In the genomic region with DNA sequence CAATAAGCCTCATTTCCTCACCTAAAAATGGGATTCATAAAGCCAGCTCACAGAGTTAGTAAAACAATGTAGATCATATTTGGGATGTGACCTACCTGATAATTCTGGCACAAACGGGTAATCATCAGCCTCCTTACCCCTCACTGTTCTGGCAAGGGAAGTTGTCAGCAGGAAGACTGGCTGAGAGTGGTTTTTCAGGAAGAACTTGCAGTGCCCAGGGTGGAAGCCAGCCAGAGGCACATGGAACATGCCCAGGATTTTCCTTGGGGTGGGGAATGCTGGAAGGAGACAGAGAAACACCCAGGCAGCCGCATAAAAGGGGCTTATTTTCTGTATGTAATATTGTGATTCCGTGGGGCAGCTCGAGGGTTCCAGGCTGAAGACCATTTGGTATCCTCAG, we compare ENCODE assay signal across 22 cellular contexts. TPM values are rescaled to one million over a fixed set of nuclear protein-coding genes. Genes with fewer than 3 reads are reported as not detected.
DNase-seq lines count a peak whose midpoint lies in the region; ATAC-seq and TF ChIP-seq lines count a peak whose summit lies in the region.
"Had no signal": no experiment of that assay in that cellular context is flagged by ENCODE, and none has a peak within 500 bp of the region (broad histone marks: within the 10 kb centered on the region; RNA-seq: fewer than 3 reads in every experiment).

No MANE protein-coding gene starts in this region.

- no peak for TF ChIP-seq EP300 in ovary (IDR thresholded peaks at IDR 0.05)

- no peaks in the 10 kb centered on the region for H3K9me3 ChIP-seq in breast epithelium
- no peaks in the 10 kb centered on the region for H3K9me3 ChIP-seq in esophagus squamous epithelium
- no peaks in the 10 kb centered on the region for H3K9me3 ChIP-seq in tibial artery
- no peaks in the 10 kb centered on the region for H3K9me3 ChIP-seq in ovary
- no peaks in the 10 kb centered on the region for H3K9me3 ChIP-seq in OCI-LY7 (ENCODE audit: low read length)
- H3K9me3 ChIP-seq: adrenal gland, heart left ventricle, uterus had no signal

- no peaks in the 10 kb centered on the region for H3K79me2 ChIP-seq in OCI-LY7 (ENCODE audit: insufficient read depth, low read depth, low read length)

- H3K27me3 Mint-ChIP-seq in MCF 10A (ENCODE audit: insufficient read depth, unreplicated experiment) = no peaks in the 10 kb centered on the region

- H3K27ac Mint-ChIP-seq in MCF 10A (ENCODE audit: low read depth, unreplicated experiment) = no peak overlapping the region
- H3K27ac Mint-ChIP-seq: HFFc6, progenitor cell of endocrine pancreas had no signal

- no peaks in the 10 kb centered on the region for H3K9me2 ChIP-seq in OCI-LY7 (ENCODE audit: insufficient read depth, low read length)

- WGBS in esophagus squamous epithelium, 2 donors = 46 to 54% methylated on average over 3 to 4 of the region's 4 CpGs
- 74 to 81% (median 75%) methylated on average over 4 of the region's 4 CpGs for WGBS in ovary, 3 donors

- H3K36me3 ChIP-seq in breast epithelium = no peaks in the 10 kb centered on the region
- H3K36me3 ChIP-seq in esophagus squamous epithelium = no peaks in the 10 kb centered on the region
- H3K36me3 ChIP-seq in tibial artery = no peaks in the 10 kb centered on the region
- no peaks in the 10 kb centered on the region for H3K36me3 ChIP-seq in ovary
- H3K36me3 ChIP-seq in OCI-LY7 (ENCODE audit: insufficient read depth, low read length) = no peaks in the 10 kb centered on the region
- H3K36me3 ChIP-seq: adrenal gland, heart left ventricle, uterus, WERI-Rb-1 had no signal

- no peak for TF ChIP-seq CTCF in breast epithelium (IDR thresholded peaks at IDR 0.05)
- TF ChIP-seq CTCF in MCF 10A (IDR thresholded peaks at IDR 0.05; ENCODE audit: unreplicated experiment) = no peak
- TF ChIP-seq CTCF in esophagus squamous epithelium (IDR thresholded peaks at IDR 0.05) = no peak
- TF ChIP-seq CTCF in tibial artery (IDR thresholded peaks at IDR 0.05) = no peak
- TF ChIP-seq CTCF in ovary (IDR thresholded peaks at IDR 0.05) = no peak
- TF ChIP-seq CTCF in OCI-LY7 (conservative IDR thresholded peaks at IDR 0.05; ENCODE audit: low read length) = no peak

- TF ChIP-seq POLR2A in breast epithelium (IDR thresholded peaks at IDR 0.05) (no peak), esophagus squamous epithelium (IDR thresholded peaks at IDR 0.05) (no peak), ovary (IDR thresholded peaks at IDR 0.05) (no peak)

- CTCF ChIA-PET in MCF 10A (lab: Yijun Ruan, JAX) = interaction anchor here (0.5 to 1.2 kb wide), 4 partner anchors 9 to 247 kb away, joined by 3 to 4 read pairs (median 4); no protein-coding TSS in a partner anchor
- CTCF ChIA-PET in OCI-LY7 (lab: Charles Lee; ENCODE audit: unreplicated experiment) = no interaction called here

- H3K27ac ChIP-seq in breast epithelium (peak overlapping the region; percentile 56 to 83), esophagus squamous epithelium (peak overlapping the region in 3 of 4 donors; percentile 15 to 40 (median 35)), tibial artery (peak overlapping the region; percentile 44 to 68), ovary (no peak overlapping the region), OCI-LY7 (ENCODE audit: low read depth, low read length, poor library complexity, severe bottlenecking) (no peak overlapping the region)
- H3K27ac ChIP-seq: KMS-11, WERI-Rb-1 had no signal

- H3K4me1 ChIP-seq in breast epithelium = no peaks in the 10 kb centered on the region
- H3K4me1 ChIP-seq in esophagus squamous epithelium = peaks cover 9 to 28% (median 10%) of the 10 kb centered on the region in 3 donors
- H3K4me1 ChIP-seq in tibial artery = peaks cover 0 to 23% (median 14%) of the 10 kb centered on the region in 4 donors
- H3K4me1 ChIP-seq in ovary (ENCODE audit: insufficient read depth) = no peaks in the 10 kb centered on the region
- H3K4me1 ChIP-seq in OCI-LY7 (ENCODE audit: insufficient read depth, low read length, poor library complexity, severe bottlenecking) = no peaks in the 10 kb centered on the region
- H3K4me1 ChIP-seq: adrenal gland, uterus had no signal

- peaks cover 23% of the 10 kb centered on the region for H3K4me1 Mint-ChIP-seq in MCF 10A (ENCODE audit: insufficient read depth, unreplicated experiment)

- H4K20me1 ChIP-seq in OCI-LY7 (ENCODE audit: insufficient read depth, low read length) = no peaks in the 10 kb centered on the region

- POLR2A ChIA-PET in MCF 10A (lab: Yijun Ruan, JAX) (interaction anchor here (0.6 to 0.7 kb wide), 2 partner anchors 11 to 144 kb away, joined by 3 read pairs; no protein-coding TSS in a partner anchor), OCI-LY7 (lab: Charles Lee) (no interaction called here)

- H3K36me3 Mint-ChIP-seq in MCF 10A (ENCODE audit: insufficient read depth, unreplicated experiment) = no peaks in the 10 kb centered on the region

- H3K4me2 ChIP-seq in OCI-LY7 (ENCODE audit: low read length) = no peak overlapping the region
- H3K4me2 ChIP-seq: KMS-11 had no signal

- no peak overlapping the region for H3K4me3 Mint-ChIP-seq in MCF 10A (ENCODE audit: unreplicated experiment)
- H3K4me3 Mint-ChIP-seq: HFFc6 had no signal

- no peaks in the 10 kb centered on the region for H3K27me3 ChIP-seq in breast epithelium
- no peaks in the 10 kb centered on the region for H3K27me3 ChIP-seq in esophagus squamous epithelium
- H3K27me3 ChIP-seq in tibial artery = no peaks in the 10 kb centered on the region
- no peaks in the 10 kb centered on the region for H3K27me3 ChIP-seq in ovary
- H3K27me3 ChIP-seq: adrenal gland, heart left ventricle, uterus had no signal

- intact Hi-C loops in breast epithelium (cut with DNase I; ENCODE audit: low total_unique reads) = no loop called here
- intact Hi-C loops in MCF 10A (cut with micrococcal nuclease) = no loop called here
- intact Hi-C loops in esophagus squamous epithelium (cut with DNase I) = no loop called here
- intact Hi-C loops in tibial artery (cut with DNase I; ENCODE audit: low total_unique reads) = no loop called here
- intact Hi-C loops in ovary (cut with DNase I) = no loop called here
- intact Hi-C loops in OCI-LY7 (cut with micrococcal nuclease; ENCODE audit: unreplicated experiment) = no loop called here

- H3K4me3 ChIP-seq in breast epithelium (no peak overlapping the region), esophagus squamous epithelium (no peak overlapping the region), tibial artery (no peak overlapping the region), ovary (no peak overlapping the region), OCI-LY7 (ENCODE audit: low read depth, low read length, poor library complexity, severe bottlenecking) (no peak overlapping the region)
- H3K4me3 ChIP-seq: adrenal gland, heart left ventricle, uterus had no signal

- BruUV-seq in MCF 10A (replicated peaks; lab: Mats Ljungman, UMichigan) = no TSS peak
- BruUV-seq in OCI-LY7 (replicated peaks; lab: Mats Ljungman, UMichigan) = no TSS peak

- peak; percentile 55 to 59 for DNase-seq in breast epithelium (ENCODE audit: low spot score in 2 of 2)
- DNase-seq in MCF 10A (ENCODE audit: unreplicated experiment) = no peak
- no peak for DNase-seq in esophagus squamous epithelium (lab: John Stamatoyannopoulos, UW)
- DNase-seq in mesenteric fat pad (ENCODE audit: low spot score) = peak; percentile 74
- DNase-seq in tibial artery = peak in 1 of 2 donors; percentile 77
- DNase-seq in ovary = no peak
- no peak for DNase-seq in OCI-LY7 (ENCODE audit: low spot score)
- DNase-seq: DMS53; erythroblast; heart left ventricle; HFFc6; kidney; NCI-H1417; RPMI8226; stimulated activated naive CD4-positive, alpha-beta T cell treated with Interleukin-2 at 50 U/mL for 16 hours; WERI-Rb-1 had no signal

- H3K9me3 Mint-ChIP-seq in MCF 10A (ENCODE audit: unreplicated experiment) = no peaks in the 10 kb centered on the region

- ATAC-seq in GM21576 (IDR thresholded peaks at IDR 0.05; ENCODE audit: unreplicated experiment) = no peak

- no peak overlapping the region for H2AFZ ChIP-seq in OCI-LY7 (ENCODE audit: low read length)

RNA-seq across cellular contexts. Expression of a gene that starts 7.7 kb away (rescaled TPM):
- under 1 TPM in 2 of 3 donors, not detected in 1; 0.16 to 0.73 TPM for total RNA-seq in breast epithelium
- not detected in 2 replicates for total RNA-seq in MCF 10A (2022)
- total RNA-seq in esophagus squamous epithelium = under 1 TPM in 2 of 4 donors, not detected in 2; 0.19 to 0.38 TPM
- 1.0 TPM for total RNA-seq in mesenteric fat pad
- total RNA-seq in ovary = 1 to 10 TPM in 1 of 7 donors, under 1 TPM in 3, not detected in 3; 0.36 to 1.4 (median 0.72) TPM
- under 1 TPM in 1 of 2 donors, not detected in 1; 0.01 TPM for polyA plus RNA-seq in ovary
- not detected in 2 replicates for total RNA-seq in OCI-LY7 (2014; rRNA removed; shearing (Covaris generic))
- not detected in 2 replicates for total RNA-seq in OCI-LY7 (2022)
- total RNA-seq: HFFc6, myocyte had no signal

Comparison
In these comparisons a context has a peak if more than half of its experiments do, and no peak if none do; other contexts are left out.
1. DNase-seq: peak in breast epithelium (2 of 2) and mesenteric fat pad (single experiment); none in MCF 10A (single experiment), esophagus squamous epithelium (single experiment), ovary (0 of 5) and OCI-LY7 (single experiment).
2. H3K27ac ChIP-seq: peak in breast epithelium (2 of 2), esophagus squamous epithelium (3 of 4) and tibial artery (2 of 2); none in ovary (0 of 2) and OCI-LY7 (single experiment).